38 cellular contexts compared by ENCODE assay signal in genomic region chr16:89161763-89162162, GRCh38. TPM values are rescaled to one million over a fixed set of nuclear protein-coding genes. Genes with fewer than 3 reads are reported as not detected.
"Had no signal": no experiment of that assay in that cellular context is flagged by ENCODE, and none has a peak within 500 bp of the region (broad histone marks: within the 10 kb centered on the region; RNA-seq: fewer than 3 reads in every experiment).

No MANE protein-coding gene starts in this region.

- FAIRE-seq: colon, TTC549 had no signal

- H3K27me3 ChIP-seq: right atrium auricular region had no signal

- H3K27ac Mint-ChIP-seq: activated CD4-positive, alpha-beta memory T cell treated with anti-CD3 and anti-CD28 coated beads for 36 hours; activated naive CD4-positive, alpha-beta T cell treated with anti-CD3 and anti-CD28 coated beads, Interleukin-2, amount 50 U/mL, for 72 hours; activated T-helper 17 cell treated with anti-CD3 and anti-CD28 coated beads, Interleukin-2, amount 50 U/mL, for 72 hours; nephron progenitor cell; stimulated activated naive B cell treated with anti-CD40 and anti-IgM and Interleukin-4, amounts not matched to agents 10 μg/mL and 1 μg/mL and 100 μg/mL, for 72 hours had no signal

- H3K27me3 Mint-ChIP-seq: activated CD4-positive, alpha-beta memory T cell treated with anti-CD3 and anti-CD28 coated beads for 36 hours had no signal

- ATAC-seq: activated CD4-positive, CD25-positive, alpha-beta regulatory T cell treated with anti-CD3 and anti-CD28 coated beads, Interleukin-2, amount 50 U/mL, for 24 hours; activated naive CD4-positive, alpha-beta T cell treated with anti-CD3 and anti-CD28 coated beads, Interleukin-2, amount 50 U/mL, for 72 hours; activated T-helper 17 cell treated with anti-CD3 and anti-CD28 coated beads, Interleukin-2, amount 50 U/mL, for 72 hours; foreskin keratinocyte; left lung; lower lobe of right lung had no signal

- H3K4me2 ChIP-seq: smooth muscle cell had no signal

- H3K36me3 ChIP-seq: esophagus muscularis mucosa, heart right ventricle, left lung, lower lobe of right lung, right atrium auricular region, tibial nerve had no signal

- H3K4me3 ChIP-seq: esophagus muscularis mucosa, heart right ventricle, left lung, lower lobe of right lung, right atrium auricular region, smooth muscle cell, tibial nerve had no signal

- H3K9me3 ChIP-seq: esophagus muscularis mucosa, heart right ventricle, left lung, lower lobe of right lung, right atrium auricular region, tibial nerve had no signal

- H3K79me2 ChIP-seq: parathyroid adenoma had no signal

- H3K4me1 ChIP-seq: foreskin keratinocyte, left lung, parathyroid adenoma had no signal

- H3K4me3 Mint-ChIP-seq: activated CD4-positive, alpha-beta memory T cell treated with anti-CD3 and anti-CD28 coated beads for 36 hours; activated T-helper 17 cell treated with anti-CD3 and anti-CD28 coated beads, Interleukin-2, amount 50 U/mL, for 72 hours; nephron progenitor cell had no signal

- H3K9me3 Mint-ChIP-seq: activated T-helper 17 cell treated with anti-CD3 and anti-CD28 coated beads, Interleukin-2, amount 50 U/mL, for 72 hours; nephron progenitor cell; stimulated activated naive B cell treated with anti-CD40 and anti-IgM and Interleukin-4, amounts not matched to agents 10 μg/mL and 1 μg/mL and 100 μg/mL, for 72 hours had no signal

- DNase-seq: activated CD4-positive, alpha-beta memory T cell treated with anti-CD3 and anti-CD28 coated beads for 36 hours; activated CD4-positive, alpha-beta T cell treated with anti-CD3 and anti-CD28 coated beads for 48 hours; activated CD8-positive, alpha-beta memory T cell treated with anti-CD3 and anti-CD28 coated beads, Interleukin-2, amount 50 U/mL, for 4 hours; activated gamma-delta T cell treated with Interleukin-2 at 50 U/mL for 16 hours; activated T-cell treated with anti-CD3 and anti-CD28 coated beads, Interleukin-2, amount 50 U/mL, for 1 hour; dermis blood vessel endothelial cell; effector CD4-positive, alpha-beta T cell; foreskin keratinocyte; heart right ventricle; kidney glomerular epithelial cell; left lung; lower lobe of right lung; mesendoderm; nephron progenitor cell; occipital lobe; stimulated activated CD4-positive, alpha-beta T cell treated with anti-CD3 and anti-CD28 coated beads, Interleukin-1b, Interleukin-23, amount 100 ng/mL, for 48 hours; stimulated activated CD4-positive, alpha-beta T cell treated with anti-CD3 and anti-CD28 coated beads, Interleukin-4, amount 100 ng/mL, for 4 hours; stimulated activated CD8-positive, alpha-beta memory T cell treated with anti-CD3 and anti-CD28 coated beads, Interleukin-4, amount 100 ng/mL, for 48 hours; stimulated activated naive B cell treated with anti-CD40 and anti-IgM and Interleukin-4, amounts not matched to agents 10 μg/mL and 1 μg/mL and 100 μg/mL, for 72 hours; T-helper 9 cell had no signal

- H2AFZ ChIP-seq: parathyroid adenoma had no signal

- H3K27ac ChIP-seq: esophagus muscularis mucosa, foreskin keratinocyte, heart right ventricle, left lung, lower lobe of right lung, parathyroid adenoma, right atrium auricular region, tibial nerve, VCaP had no signal

- H3K36me3 Mint-ChIP-seq: activated CD4-positive, alpha-beta memory T cell treated with anti-CD3 and anti-CD28 coated beads for 36 hours; activated naive CD4-positive, alpha-beta T cell treated with anti-CD3 and anti-CD28 coated beads, Interleukin-2, amount 50 U/mL, for 72 hours; stimulated activated naive B cell treated with anti-CD40 and anti-IgM and Interleukin-4, amounts not matched to agents 10 μg/mL and 1 μg/mL and 100 μg/mL, for 72 hours had no signal

- H3K9ac ChIP-seq: parathyroid adenoma had no signal

RNA-seq across cellular contexts. Expression of gene CDH15, which starts 9.8 kb away (rescaled TPM):
- total RNA-seq: activated CD4-positive, alpha-beta memory T cell treated with anti-CD3 and anti-CD28 coated beads for 36 hours; activated CD8-positive, alpha-beta memory T cell treated with anti-CD3 and anti-CD28 coated beads for 36 hours; dermis blood vessel endothelial cell; foreskin keratinocyte; mononuclear cell; right atrium auricular region; T-helper 1 cell treated with Interleukin-12 subunit alpha and Interleukin-12 subunit beta and Interleukin-4 antibody, amounts not matched to agents 30 ng/mL and 1 ng/mL, for 36 hours; ureter had no signal

RNA-seq across cellular contexts. Expression of gene SLC22A31, which starts 38.6 kb away (rescaled TPM):
- total RNA-seq: activated CD8-positive, alpha-beta memory T cell treated with anti-CD3 and anti-CD28 coated beads for 36 hours; dermis blood vessel endothelial cell; foreskin keratinocyte; glomerular endothelial cell; mononuclear cell; myocyte; occipital lobe; smooth muscle cell; temporal lobe had no signal
